ENCODE assay signal across 11 cellular contexts in the genomic region with DNA sequence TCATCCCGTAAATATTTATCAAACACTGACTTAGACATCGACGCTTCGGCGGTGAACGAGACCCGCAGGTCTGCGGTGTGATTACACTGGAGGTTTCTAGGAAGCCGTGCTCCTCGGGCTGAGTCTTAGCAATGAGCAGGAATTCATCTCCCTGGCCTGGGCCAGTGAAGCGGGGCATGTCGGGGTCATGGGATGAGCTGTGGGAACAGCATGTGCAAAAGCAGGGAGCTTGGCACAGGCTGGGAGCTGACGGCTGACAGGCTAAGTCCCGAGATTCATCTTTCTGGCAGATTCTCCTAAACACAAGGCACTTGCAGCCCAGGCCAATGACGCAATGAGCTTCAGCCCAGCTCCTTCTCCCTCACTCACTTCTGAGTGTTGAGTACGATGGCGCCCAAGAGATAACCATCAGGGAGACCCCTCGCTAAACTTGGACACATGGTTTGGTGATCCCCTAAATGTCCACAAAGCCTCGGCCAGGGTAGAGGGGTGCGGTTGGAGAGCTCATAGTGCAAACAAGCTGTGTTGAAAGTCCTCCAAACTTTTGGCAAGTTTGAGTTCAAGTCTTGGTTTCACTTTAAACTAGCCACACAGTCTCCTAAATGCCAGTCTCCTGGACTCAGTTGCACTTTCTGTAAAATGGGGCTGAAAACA. TPM values are rescaled to one million over a fixed set of nuclear protein-coding genes. Genes with fewer than 3 reads are reported as not detected.
DNase-seq lines count a peak whose midpoint lies in the region; ATAC-seq, FAIRE-seq and TF ChIP-seq lines count a peak whose summit lies in the region.
"Had no signal": no experiment of that assay in that cellular context is flagged by ENCODE, and none has a peak within 500 bp of the region (broad histone marks: within the 10 kb centered on the region; RNA-seq: fewer than 3 reads in every experiment).

No MANE protein-coding gene starts in this region.

- peaks cover 50% of the 10 kb centered on the region for H3K79me2 ChIP-seq in hepatocyte

- 50% methylated on average over 20 of the region's 20 CpGs for WGBS in hepatocyte (ENCODE audit: low lambda C conversion rate, missing lambda C conversion rate)
- WGBS in small intestine, 3 donors: 49 to 62% (median 59%) methylated on average over 20 of the region's 20 CpGs

- H3K27ac ChIP-seq in ascending aorta (peak overlapping the region; percentile 39 to 57), hepatocyte (peak overlapping the region; percentile 96), gastrocnemius medialis (peak overlapping the region; percentile 76 to 85 (median 82)), foreskin keratinocyte (no peak overlapping the region), small intestine (ENCODE audit: low read depth in 1 of 2, low read length in 1 of 2) (peak overlapping the region in 1 of 2 donors; percentile 92)

- H2AFZ ChIP-seq in hepatocyte: no peak overlapping the region

- in situ Hi-C loops in gastrocnemius medialis (cut with MboI; ENCODE audit: low sequenced_read_pairs in 4 of 4): no loop called here

- intact Hi-C loops in ascending aorta (cut with DNase I): no loop called here
- intact Hi-C loops in gastrocnemius medialis (cut with DNase I; ENCODE audit: low total_unique reads): loop anchor here (2.0 to 10.0 kb wide), 2 partner anchors 58 to 92 kb away; no protein-coding TSS in a partner anchor

- H3K9me2 ChIP-seq in hepatocyte (replicated peaks; ENCODE audit: insufficient read depth): no peaks in the 10 kb centered on the region

- H3K36me3 ChIP-seq in ascending aorta: no peaks in the 10 kb centered on the region
- H3K36me3 ChIP-seq in hepatocyte (replicated peaks; ENCODE audit: insufficient read depth, low read depth): no peaks in the 10 kb centered on the region
- peaks cover 0 to 5% of the 10 kb centered on the region in 2 donors for H3K36me3 ChIP-seq in gastrocnemius medialis
- no peaks in the 10 kb centered on the region for H3K36me3 ChIP-seq in small intestine (ENCODE audit: control insufficient read depth in 2 of 2, insufficient read depth in 2 of 2, low read length in 2 of 2)

- H3K4me3 ChIP-seq in ascending aorta: no peak overlapping the region
- no peak overlapping the region for H3K4me3 ChIP-seq in hepatocyte
- peak overlapping the region; percentile 14 to 33 (median 26) for H3K4me3 ChIP-seq in gastrocnemius medialis
- H3K4me3 ChIP-seq in small intestine (ENCODE audit: low read depth in 1 of 2, low read length in 2 of 2): no peak overlapping the region
- H3K4me3 ChIP-seq: dorsolateral prefrontal cortex had no signal

- H4K20me1 ChIP-seq in hepatocyte (ENCODE audit: insufficient read depth, poor library complexity, severe bottlenecking): no peaks in the 10 kb centered on the region

- H3K27me3 ChIP-seq in ascending aorta: no peaks in the 10 kb centered on the region
- H3K27me3 ChIP-seq in hepatocyte: no peaks in the 10 kb centered on the region
- peaks cover 0 to 5% (median 3%) of the 10 kb centered on the region in 3 donors for H3K27me3 ChIP-seq in gastrocnemius medialis
- H3K27me3 ChIP-seq in foreskin keratinocyte: peaks cover 41% of the 10 kb centered on the region
- no peaks in the 10 kb centered on the region for H3K27me3 ChIP-seq in small intestine (ENCODE audit: control insufficient read depth in 2 of 2, insufficient read depth in 2 of 2, low read length in 2 of 2)
- H3K27me3 ChIP-seq: dorsolateral prefrontal cortex had no signal

- peak; percentile 43 to 77 for TF ChIP-seq POLR2A in gastrocnemius medialis (IDR thresholded peaks at IDR 0.05)

- no peak for TF ChIP-seq CTCF in ascending aorta (IDR thresholded peaks at IDR 0.05)
- no peak for TF ChIP-seq CTCF in hepatocyte (IDR thresholded peaks at IDR 0.05; ENCODE audit: poor library complexity)
- TF ChIP-seq CTCF in gastrocnemius medialis (IDR thresholded peaks at IDR 0.05 in 4 of 5, conservative IDR thresholded peaks at IDR 0.05 in 1 of 5): no peak
- TF ChIP-seq CTCF in foreskin keratinocyte (conservative IDR thresholded peaks at IDR 0.05): no peak

- FAIRE-seq in small intestine (lab: Jason Lieb, UNC): no peak
- FAIRE-seq: D721Med had no signal

- H3K9me3 ChIP-seq in ascending aorta (no peaks in the 10 kb centered on the region), hepatocyte (ENCODE audit: low read depth) (no peaks in the 10 kb centered on the region), gastrocnemius medialis (no peaks in the 10 kb centered on the region), small intestine (ENCODE audit: control insufficient read depth, low read depth) (no peaks in the 10 kb centered on the region)

- H3K4me2 ChIP-seq in hepatocyte: peak overlapping the region; percentile 47

- peaks cover 3 to 19% of the 10 kb centered on the region in 2 donors for H3K4me1 ChIP-seq in ascending aorta
- peaks cover 58% of the 10 kb centered on the region for H3K4me1 ChIP-seq in hepatocyte (ENCODE audit: insufficient read depth)
- H3K4me1 ChIP-seq in gastrocnemius medialis: peaks cover 31 to 46% of the 10 kb centered on the region in 2 donors
- H3K4me1 ChIP-seq in foreskin keratinocyte: peaks cover 5% of the 10 kb centered on the region
- no peaks in the 10 kb centered on the region for H3K4me1 ChIP-seq in small intestine (ENCODE audit: control insufficient read depth in 2 of 2, insufficient read depth in 1 of 2, low read depth in 1 of 2, low read length in 1 of 2)

- ATAC-seq in gastrocnemius medialis (peak; percentile 84 to 85), foreskin keratinocyte (no peak)

- peak; percentile 90 for DNase-seq in GM03348 (ENCODE audit: low spot score)
- peak; percentile 33 to 86 for DNase-seq in ascending aorta (ENCODE audit: low spot score in 2 of 2)
- DNase-seq in hepatocyte (ENCODE audit: low spot score): peak; percentile 85
- DNase-seq in gastrocnemius medialis: peak; percentile 94 to 98
- DNase-seq in amygdala (lab: John Stamatoyannopoulos, UW): no peak
- DNase-seq in NCI-H774 (lab: John Stamatoyannopoulos, UW): no peak
- DNase-seq in foreskin keratinocyte: no peak
- no peak for DNase-seq in small intestine
- DNase-seq: activated CD4-positive, CD25-positive, alpha-beta regulatory T cell treated with anti-CD3 and anti-CD28 coated beads, Interleukin-2, amount 50 U/mL, for 72 hours had no signal

RNA-seq across cellular contexts. Expression of a gene that starts 12.8 kb away (rescaled TPM):
- 204 TPM for total RNA-seq in ascending aorta
- total RNA-seq in hepatocyte: 253 and 281 TPM in 2 replicates
- polyA plus RNA-seq in hepatocyte: 284 and 315 TPM in 2 replicates
- 10 to 100 TPM; 26.1 to 50.1 (median 39.0) TPM for total RNA-seq in gastrocnemius medialis
- total RNA-seq in foreskin keratinocyte: 0.48 and 0.56 TPM in 2 replicates
- polyA plus RNA-seq in foreskin keratinocyte: 0.10 and 0.17 TPM in 2 replicates
- 10 to 100 TPM in 1 of 3 donors, 1 to 10 TPM in 1, under 1 TPM in 1; 0.89 to 31.4 (median 4.6) TPM for polyA plus RNA-seq in small intestine

Comparison
In these comparisons a context has a peak if more than half of its experiments do, and no peak if none do; other contexts are left out.
1. DNase-seq: peak in GM03348 (single experiment), ascending aorta (2 of 2), hepatocyte (single experiment) and gastrocnemius medialis (2 of 2); none in amygdala (0 of 56), NCI-H774 (single experiment), foreskin keratinocyte (0 of 2) and small intestine (single experiment).
2. H3K4me3 ChIP-seq: peak in gastrocnemius medialis (4 of 4); none in ascending aorta (0 of 2), hepatocyte (single experiment) and small intestine (0 of 2).
3. RNA of a gene that starts 12.8 kb away (total RNA-seq): 253 to 281 TPM in hepatocyte, 204 TPM in ascending aorta (single experiment) and 26.1 to 50.1 TPM in gastrocnemius medialis; 0.48 to 0.56 TPM in foreskin keratinocyte; every median in the first group is over 10 times any median in the second.